Comparison of ENCODE assay signal across 8 cellular contexts in the genomic region with DNA sequence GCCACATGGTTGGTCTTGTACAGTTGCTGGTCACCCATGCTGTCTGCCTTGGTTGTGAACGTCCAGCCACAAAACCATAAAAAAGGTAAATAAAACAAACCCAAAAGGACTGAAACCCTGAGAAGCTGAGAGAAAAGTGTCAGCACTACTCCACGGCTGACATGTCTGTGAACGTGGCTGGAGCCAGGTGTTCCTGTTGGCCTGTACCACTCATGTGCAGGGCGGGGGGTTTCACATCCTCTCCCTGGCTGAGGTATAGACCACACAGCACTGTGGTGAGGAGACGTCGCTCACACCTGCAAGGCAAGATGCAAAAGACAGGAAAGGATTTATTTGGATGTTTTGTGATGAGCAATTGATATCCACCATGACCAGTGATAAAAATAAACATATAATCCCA. TPM values are rescaled to one million over a fixed set of nuclear protein-coding genes. Genes with fewer than 3 reads are reported as not detected.
A peak's percentile ranks its signal among the peaks of the same experiment; 100 is the strongest.
DNase-seq lines count a peak whose midpoint lies in the region; ATAC-seq, FAIRE-seq and TF ChIP-seq lines count a peak whose summit lies in the region.

No MANE protein-coding gene starts in this region.

- H3K4me1 Mint-ChIP-seq in CD8-positive, alpha-beta T cell (ENCODE audit: low read depth) = peaks cover 16% of the 10 kb centered on the region
- H3K4me1 Mint-ChIP-seq in type B pancreatic cell (ENCODE audit: unreplicated experiment) = peaks cover 6% of the 10 kb centered on the region

- H3K4me2 ChIP-seq in OCI-LY7 (ENCODE audit: low read length) = peak overlapping the region; percentile 58

- CTCF ChIA-PET in CD8-positive, alpha-beta T cell (lab: Charles Lee) = interaction anchor here (3.2 kb wide), 1 partner anchor 278 kb away, joined by 12 read pairs; no protein-coding TSS in a partner anchor
- CTCF ChIA-PET in OCI-LY7 (lab: Charles Lee; ENCODE audit: unreplicated experiment) = no interaction called here

- intact Hi-C loops in CD8-positive, alpha-beta T cell (cut with DNase I, micrococcal nuclease) = no loop called here
- intact Hi-C loops in OCI-LY7 (cut with micrococcal nuclease; ENCODE audit: unreplicated experiment) = loop anchor here (5.0 kb wide), 1 partner anchor 183 kb away; a partner anchor contains a TSS

- no peak for TF ChIP-seq CTCF in CD8-positive, alpha-beta T cell (IDR thresholded peaks at IDR 0.05)
- TF ChIP-seq CTCF in OCI-LY7 (conservative IDR thresholded peaks at IDR 0.05; ENCODE audit: low read length) = 0 out of 2 replicates have a peak, but pooled peaks have one; percentile 7
- no peak for TF ChIP-seq CTCF in type B pancreatic cell (conservative IDR thresholded peaks at IDR 0.05)

- no peaks in the 10 kb centered on the region for H3K9me3 ChIP-seq in CD8-positive, alpha-beta T cell (ENCODE audit: low read length)
- no peaks in the 10 kb centered on the region for H3K9me3 ChIP-seq in OCI-LY7 (ENCODE audit: low read length)

- peak; percentile 77 for FAIRE-seq in GM19239 (lab: Jason Lieb, UNC)

- peaks cover 13% of the 10 kb centered on the region for H3K4me1 ChIP-seq in CD8-positive, alpha-beta T cell (ENCODE audit: insufficient read depth, low read length)
- H3K4me1 ChIP-seq in OCI-LY7 (ENCODE audit: insufficient read depth, low read length, poor library complexity, severe bottlenecking) = peaks cover 15% of the 10 kb centered on the region

- no peak overlapping the region for H3K4me3 Mint-ChIP-seq in CD8-positive, alpha-beta T cell
- no peak overlapping the region for H3K4me3 Mint-ChIP-seq in type B pancreatic cell

- no peaks in the 10 kb centered on the region for H3K79me2 ChIP-seq in OCI-LY7 (ENCODE audit: insufficient read depth, low read depth, low read length)

- H3K9me3 Mint-ChIP-seq in CD8-positive, alpha-beta T cell = no peaks in the 10 kb centered on the region
- no peaks in the 10 kb centered on the region for H3K9me3 Mint-ChIP-seq in type B pancreatic cell

- BruUV-seq in OCI-LY7 (replicated peaks; lab: Mats Ljungman, UMichigan) = no TSS peak

- peak in 4 of 7 experiments; percentile 22 to 72 (median 46) for DNase-seq in CD8-positive, alpha-beta T cell
- DNase-seq in GM19239 (ENCODE audit: insufficient read length, low spot score) (peak; percentile 86), OCI-LY7 (ENCODE audit: low spot score) (peak; percentile 93), type B pancreatic cell (ENCODE audit: extremely low spot score, unreplicated experiment) (no peak), D341Med (ENCODE audit: low spot score) (no peak), HPDE6-E6E7 (ENCODE audit: extremely low spot score) (no peak), AG08395 (ENCODE audit: low spot score) (no peak)

- peak; percentile 94 for ATAC-seq in CD8-positive, alpha-beta T cell
- peak; percentile 90 for ATAC-seq in HG02884 (IDR thresholded peaks at IDR 0.05; ENCODE audit: unreplicated experiment)

- peak overlapping the region; percentile 73 for H2AFZ ChIP-seq in OCI-LY7 (ENCODE audit: low read length)

- peak overlapping the region; percentile 75 for H3K27ac Mint-ChIP-seq in CD8-positive, alpha-beta T cell
- no peak overlapping the region for H3K27ac Mint-ChIP-seq in type B pancreatic cell

- POLR2A ChIA-PET in CD8-positive, alpha-beta T cell (lab: Charles Lee) = interaction anchor here (0.6 kb wide), 1 partner anchor 156 kb away, joined by 6 read pairs; no protein-coding TSS in a partner anchor
- POLR2A ChIA-PET in OCI-LY7 (lab: Charles Lee) = interaction anchor here (0.5 kb wide), 1 partner anchor 587 kb away, joined by 3 read pairs; no protein-coding TSS in a partner anchor

- no peaks in the 10 kb centered on the region for H4K20me1 ChIP-seq in OCI-LY7 (ENCODE audit: insufficient read depth, low read length)

- no peaks in the 10 kb centered on the region for H3K9me2 ChIP-seq in OCI-LY7 (ENCODE audit: insufficient read depth, low read length)

- H3K4me3 ChIP-seq in CD8-positive, alpha-beta T cell (ENCODE audit: low read depth, low read length) = no peak overlapping the region
- H3K4me3 ChIP-seq in OCI-LY7 (ENCODE audit: low read depth, low read length, poor library complexity, severe bottlenecking) = no peak overlapping the region

- no peaks in the 10 kb centered on the region for H3K36me3 ChIP-seq in CD8-positive, alpha-beta T cell (ENCODE audit: insufficient read depth, low read length)
- peaks cover 12% of the 10 kb centered on the region for H3K36me3 ChIP-seq in OCI-LY7 (ENCODE audit: insufficient read depth, low read length)

- no peak overlapping the region for H3K27ac ChIP-seq in CD8-positive, alpha-beta T cell (ENCODE audit: low read depth, low read length)
- H3K27ac ChIP-seq in OCI-LY7 (ENCODE audit: low read depth, low read length, poor library complexity, severe bottlenecking) = peak overlapping the region; percentile 39

- H3K36me3 Mint-ChIP-seq in CD8-positive, alpha-beta T cell = peaks cover 41% of the 10 kb centered on the region
- H3K36me3 Mint-ChIP-seq in type B pancreatic cell = peaks cover 7% of the 10 kb centered on the region

- no peaks in the 10 kb centered on the region for H3K27me3 ChIP-seq in CD8-positive, alpha-beta T cell (ENCODE audit: insufficient read depth, low read length)

- no peaks in the 10 kb centered on the region for H3K27me3 Mint-ChIP-seq in CD8-positive, alpha-beta T cell (ENCODE audit: low read depth)
- H3K27me3 Mint-ChIP-seq in type B pancreatic cell = no peaks in the 10 kb centered on the region

RNA-seq across cellular contexts. Expression of a gene that starts 51.9 kb away (rescaled TPM):
- 10 to 100 TPM; 17.0 to 17.4 TPM for total RNA-seq in CD8-positive, alpha-beta T cell
- 25.1 and 25.8 TPM in 2 replicates for total RNA-seq in OCI-LY7 (2014; rRNA removed; shearing (Covaris generic))
- total RNA-seq in OCI-LY7 (2022) (44.6 and 45.0 TPM in 2 replicates), type B pancreatic cell (ENCODE audit: low replicate concordance) (27.3 and 29.0 TPM in 2 replicates)

Comparison
In these comparisons a context has a peak if more than half of its experiments do, and no peak if none do; other contexts are left out.
1. DNase-seq: peak in CD8-positive, alpha-beta T cell (4 of 7), GM19239 (single experiment) and OCI-LY7 (single experiment); none in type B pancreatic cell (single experiment), D341Med (single experiment), HPDE6-E6E7 (single experiment) and AG08395 (single experiment).